In genomic region chr16:89102035-89102776, GRCh38 we compare ENCODE assay signal across 15 cellular contexts. TPM values are rescaled to one million over a fixed set of nuclear protein-coding genes. Genes with fewer than 3 reads are reported as not detected.
DNase-seq lines count a peak whose midpoint lies in the region; TF ChIP-seq lines count a peak whose summit lies in the region.
"Had no signal": no experiment of that assay in that cellular context is flagged by ENCODE, and none has a peak within 500 bp of the region (broad histone marks: within the 10 kb centered on the region; RNA-seq: fewer than 3 reads in every experiment).

No MANE protein-coding gene starts in this region.

- CTCF ChIA-PET in activated naive CD4-positive, alpha-beta T cell treated with anti-CD3 and anti-CD28 coated beads for 36 hours (lab: Charles Lee) = interaction anchor here (1.0 kb wide), 1 partner anchor 8 kb away, joined by 3 read pairs; the partner anchor contains the start of gene ACSF3

- H3K4me3 ChIP-seq in duodenal mucosa (ENCODE audit: low read depth in 1 of 2, low read length in 2 of 2) (peak overlapping the region; percentile 48 to 54), rectal smooth muscle tissue (ENCODE audit: low read length) (peak overlapping the region; percentile 30), BE2C (ENCODE audit: low read depth, low read length) (no peak overlapping the region)
- H3K4me3 ChIP-seq: SK-N-MC had no signal

- H3K4me1 ChIP-seq in duodenal mucosa (ENCODE audit: control insufficient read depth in 1 of 2, insufficient read depth in 2 of 2, low read length in 2 of 2) (peaks cover 62 to 63% of the 10 kb centered on the region in 2 donors), rectal smooth muscle tissue (ENCODE audit: control insufficient read depth, insufficient read depth, low read length) (no peaks in the 10 kb centered on the region), BE2C (peaks cover 5% of the 10 kb centered on the region)

- intact Hi-C loops in activated naive CD4-positive, alpha-beta T cell treated with anti-CD3 and anti-CD28 coated beads for 36 hours (cut with micrococcal nuclease) = no loop called here

- peaks cover 4 to 68% of the 10 kb centered on the region in 2 donors for H3K36me3 ChIP-seq in duodenal mucosa (ENCODE audit: control insufficient read depth in 1 of 2, insufficient read depth in 2 of 2, low read length in 2 of 2)
- H3K36me3 ChIP-seq in rectal smooth muscle tissue (ENCODE audit: control insufficient read depth, insufficient read depth, low read length) = peaks cover 23% of the 10 kb centered on the region
- peaks cover 59% of the 10 kb centered on the region for H3K36me3 ChIP-seq in BE2C

- TF ChIP-seq CTCF in BE2C (IDR thresholded peaks at IDR 0.05; ENCODE audit: low read depth, low read length) = no peak

- peak overlapping the region; percentile 62 for H3K27ac ChIP-seq in duodenal mucosa (ENCODE audit: low read depth, low read length)
- H3K27ac ChIP-seq in rectal smooth muscle tissue (ENCODE audit: low read depth, low read length) = no peak overlapping the region
- H3K27ac ChIP-seq: SK-N-MC had no signal

- no peaks in the 10 kb centered on the region for H3K27me3 Mint-ChIP-seq in activated naive CD4-positive, alpha-beta T cell treated with anti-CD3 and anti-CD28 coated beads for 36 hours (ENCODE audit: low read depth)
- H3K27me3 Mint-ChIP-seq: activated naive CD4-positive, alpha-beta T cell treated with anti-CD3 and anti-CD28 coated beads, Interleukin-2, amount 50 U/mL, for 24 hours had no signal

- H3K9me3 Mint-ChIP-seq in activated naive CD4-positive, alpha-beta T cell treated with anti-CD3 and anti-CD28 coated beads for 36 hours = no peaks in the 10 kb centered on the region
- H3K9me3 Mint-ChIP-seq: activated naive CD4-positive, alpha-beta T cell treated with anti-CD3 and anti-CD28 coated beads, Interleukin-2, amount 50 U/mL, for 24 hours had no signal

- H3K36me3 Mint-ChIP-seq in activated naive CD4-positive, alpha-beta T cell treated with anti-CD3 and anti-CD28 coated beads for 36 hours (ENCODE audit: low read depth) = peaks cover 27% of the 10 kb centered on the region

- no peak overlapping the region for H3K4me3 Mint-ChIP-seq in activated naive CD4-positive, alpha-beta T cell treated with anti-CD3 and anti-CD28 coated beads for 36 hours

- H3K27me3 ChIP-seq in duodenal mucosa (ENCODE audit: control insufficient read depth in 1 of 2, insufficient read depth in 2 of 2, low read length in 2 of 2) (no peaks in the 10 kb centered on the region), rectal smooth muscle tissue (ENCODE audit: control insufficient read depth, insufficient read depth, low read length) (no peaks in the 10 kb centered on the region), BE2C (no peaks in the 10 kb centered on the region)

- H3K4me1 Mint-ChIP-seq in activated naive CD4-positive, alpha-beta T cell treated with anti-CD3 and anti-CD28 coated beads for 36 hours (ENCODE audit: low read depth) = peaks cover 47% of the 10 kb centered on the region

- H3K9ac ChIP-seq in duodenal mucosa (ENCODE audit: low read depth in 1 of 2, low read length in 2 of 2) (peak overlapping the region; percentile 28 to 63), rectal smooth muscle tissue (ENCODE audit: low read length) (no peak overlapping the region)

- no peak for DNase-seq in activated naive CD4-positive, alpha-beta T cell treated with anti-CD3 and anti-CD28 coated beads for 36 hours
- DNase-seq in activated naive CD4-positive, alpha-beta T cell (lab: John Stamatoyannopoulos, UW) = no peak
- DNase-seq in NCI-H187 (lab: John Stamatoyannopoulos, UW) (peak; percentile 47 to 84), AG08395 (ENCODE audit: low spot score) (no peak), mesenteric fat pad (ENCODE audit: low spot score) (no peak), BE2C (no peak)
- DNase-seq: dermis blood vessel endothelial cell, mesenchymal stem cell, NCI-H1694 treated with DMSO at 0.1 percent for 48 hours, nucleus accumbens, PC-3 had no signal

- H3K9me3 ChIP-seq in duodenal mucosa (ENCODE audit: control insufficient read depth in 1 of 2, low read length in 2 of 2) (no peaks in the 10 kb centered on the region), BE2C (no peaks in the 10 kb centered on the region)

- H3K27ac Mint-ChIP-seq in activated naive CD4-positive, alpha-beta T cell treated with anti-CD3 and anti-CD28 coated beads for 36 hours = peak overlapping the region; percentile 65

RNA-seq across cellular contexts. Expression of gene ACSF3, which starts 8.6 kb away (rescaled TPM):
- total RNA-seq in activated naive CD4-positive, alpha-beta T cell treated with anti-CD3 and anti-CD28 coated beads for 36 hours = 10 to 100 TPM; 26.1 to 26.7 TPM
- 24.1 TPM for total RNA-seq in mesenteric fat pad
- 27.6 TPM for polyA plus RNA-seq in BE2C (2012; ENCODE audit: insufficient read depth, insufficient read length, low read depth)

Comparison
In these comparisons a context has a peak if more than half of its experiments do, and no peak if none do; other contexts are left out.
1. DNase-seq: peak in NCI-H187 (2 of 2); none in activated naive CD4-positive, alpha-beta T cell treated with anti-CD3 and anti-CD28 coated beads for 36 hours (single experiment), activated naive CD4-positive, alpha-beta T cell (0 of 4), AG08395 (single experiment), mesenteric fat pad (single experiment) and BE2C (single experiment).